In the genomic region with DNA sequence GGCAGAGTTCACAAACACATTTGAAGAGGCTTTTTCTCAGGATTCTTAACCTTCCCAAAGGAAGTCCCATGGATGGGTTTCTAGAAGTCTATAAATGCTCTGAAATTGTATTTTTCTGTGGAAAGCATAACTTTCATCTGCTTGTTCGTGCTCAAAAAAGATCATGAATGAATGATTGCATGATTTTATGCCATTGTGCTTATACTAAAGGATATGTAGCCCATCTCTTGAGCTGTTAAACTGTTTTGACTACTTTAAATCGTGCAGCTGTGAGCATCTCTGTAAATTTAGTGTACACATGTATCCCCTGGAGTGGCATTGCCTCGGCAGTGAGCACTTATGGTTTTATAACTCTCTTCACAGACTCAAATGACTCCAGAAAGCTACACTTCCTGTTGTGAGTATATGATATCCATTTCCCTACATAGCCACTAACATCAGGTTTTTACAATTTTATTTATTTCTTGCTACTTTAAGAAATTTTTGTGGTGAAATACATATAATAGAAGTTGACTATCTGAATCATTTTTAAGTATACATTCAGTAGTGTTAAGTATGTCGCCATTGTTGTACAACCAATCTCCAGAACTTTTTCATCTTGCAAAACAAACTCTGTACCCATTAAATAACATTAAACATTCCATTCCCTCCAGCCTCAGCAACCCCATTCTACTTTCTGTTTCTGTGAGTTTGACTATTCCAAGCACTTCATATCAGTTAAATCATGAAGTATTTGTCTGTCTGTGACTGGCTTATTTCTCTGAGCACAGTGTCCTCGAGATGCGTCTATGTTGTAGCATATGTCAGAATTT, we compare ENCODE assay signal across 8 cellular contexts. TPM values are rescaled to one million over a fixed set of nuclear protein-coding genes. Genes with fewer than 3 reads are reported as not detected.
DNase-seq lines count a peak whose midpoint lies in the region; ATAC-seq and TF ChIP-seq lines count a peak whose summit lies in the region.

No MANE protein-coding gene starts in this region.

- H2AFZ ChIP-seq in mesenchymal stem cell (ENCODE audit: low read depth, low read length): no peak overlapping the region

- no peaks in the 10 kb centered on the region for H3K27me3 ChIP-seq in A673 (replicated peaks; ENCODE audit: insufficient read depth, low read depth, low read length, poor library complexity)
- H3K27me3 ChIP-seq in HL-60 (ENCODE audit: insufficient read depth, poor library complexity, severe bottlenecking): no peaks in the 10 kb centered on the region
- H3K27me3 ChIP-seq in mesenchymal stem cell (ENCODE audit: control insufficient read depth in 1 of 2, insufficient read depth in 1 of 2, low read length in 2 of 2): no peaks in the 10 kb centered on the region

- no peaks in the 10 kb centered on the region for H3K79me1 ChIP-seq in mesenchymal stem cell (replicated peaks; ENCODE audit: low read length, poor library complexity, severe bottlenecking)

- peak overlapping the region; percentile 50 for H3K4me2 ChIP-seq in mesenchymal stem cell (ENCODE audit: low read length, poor library complexity, severe bottlenecking)

- no peaks in the 10 kb centered on the region for H3K9me3 ChIP-seq in A673 (ENCODE audit: low read depth, low read length, poor library complexity, severe bottlenecking)
- H3K9me3 ChIP-seq in mesenchymal stem cell (ENCODE audit: control insufficient read depth, low read length): no peaks in the 10 kb centered on the region

- H3K36me3 ChIP-seq in A673 (ENCODE audit: insufficient read depth, low read length, poor library complexity, severe bottlenecking) (peaks cover 41% of the 10 kb centered on the region), mesenchymal stem cell (ENCODE audit: control insufficient read depth in 1 of 2, insufficient read depth in 2 of 2, low read depth in 1 of 2, low read length in 2 of 2) (peaks cover 17 to 96% of the 10 kb centered on the region in 2 experiments)

- no peak overlapping the region for H4K91ac ChIP-seq in mesenchymal stem cell (ENCODE audit: low read length)

- 63% methylated on average over 4 of the region's 6 CpGs for WGBS in mesenchymal stem cell

- H4K8ac ChIP-seq in mesenchymal stem cell (ENCODE audit: low read length): no peak overlapping the region

- DNase-seq in A673 (ENCODE audit: low spot score): no peak
- DNase-seq in HL-60 (ENCODE audit: low read depth in 1 of 2, low spot score in 1 of 2): no peak
- DNase-seq in astrocyte of the spinal cord (ENCODE audit: low read depth, low spot score): peak; percentile 76
- DNase-seq in mesenchymal stem cell: peak; percentile 86
- no peak for DNase-seq in NCI-H1930 (lab: John Stamatoyannopoulos, UW)

- peak overlapping the region; percentile 66 for H3K4me3 ChIP-seq in A673 (ENCODE audit: low read depth, low read length, poor library complexity, severe bottlenecking)
- 0 out of 2 replicates have a peak overlapping the region, but pooled peaks have one; percentile 2 for H3K4me3 ChIP-seq in HL-60 (replicated peaks; ENCODE audit: insufficient read depth, low read length)
- peak overlapping the region; percentile 95 for H3K4me3 ChIP-seq in astrocyte of the spinal cord (ENCODE audit: low read depth, low read length)
- peak overlapping the region in 1 of 2 experiments; percentile 92 for H3K4me3 ChIP-seq in mesenchymal stem cell (ENCODE audit: insufficient read depth in 1 of 2, low read depth in 1 of 2, low read length in 2 of 2)

- TF ChIP-seq CTCF in A673 (conservative IDR thresholded peaks at IDR 0.05; ENCODE audit: low read depth, low read length) (no peak), HL-60 (IDR thresholded peaks at IDR 0.05; ENCODE audit: insufficient read depth, low read length) (no peak), astrocyte of the spinal cord (IDR thresholded peaks at IDR 0.05; ENCODE audit: low read depth, low read length) (no peak)

- H3K4me1 ChIP-seq in A673 (ENCODE audit: insufficient read depth, low read length, poor library complexity, severe bottlenecking): peaks cover 57% of the 10 kb centered on the region
- peaks cover 8% of the 10 kb centered on the region for H3K4me1 ChIP-seq in mesenchymal stem cell (ENCODE audit: control insufficient read depth, insufficient read depth, low read depth, low read length)

- no peak overlapping the region for H2BK15ac ChIP-seq in mesenchymal stem cell (ENCODE audit: low read depth, poor library complexity, severe bottlenecking)

- H3K4ac ChIP-seq in mesenchymal stem cell (ENCODE audit: low read depth in 1 of 2, low read length in 2 of 2): no peak overlapping the region

- H2BK120ac ChIP-seq in mesenchymal stem cell (ENCODE audit: low read depth, low read length): no peak overlapping the region

- H2BK5ac ChIP-seq in mesenchymal stem cell (ENCODE audit: low read depth, low read length, poor library complexity, severe bottlenecking): no peak overlapping the region

- BruUV-seq in A673 (replicated peaks; lab: Mats Ljungman, UMichigan): no TSS peak

- no peak overlapping the region for H3K18ac ChIP-seq in mesenchymal stem cell (ENCODE audit: low read depth in 1 of 2, low read length in 2 of 2)

- in situ Hi-C loops in astrocyte of the spinal cord (cut with HindIII; ENCODE audit: low sequenced_read_pairs): no loop called here

- no peak overlapping the region for H3K14ac ChIP-seq in mesenchymal stem cell (ENCODE audit: low read length in 2 of 2)

- CTCF ChIA-PET in A673 (lab: Charles Lee): interaction anchor here (0.6 kb wide), 1 partner anchor 23 kb away, joined by 3 read pairs; no protein-coding TSS in a partner anchor

- POLR2A ChIA-PET in A673 (lab: Charles Lee; ENCODE audit: low non-redundant PET): interaction anchor here (0.6 to 1.2 kb wide), 4 partner anchors 12 to 544 kb away, joined by 3 to 7 read pairs (median 4); no protein-coding TSS in a partner anchor

- H2BK12ac ChIP-seq in mesenchymal stem cell (ENCODE audit: low read length in 2 of 2): no peak overlapping the region

- H2AK5ac ChIP-seq in mesenchymal stem cell (ENCODE audit: low read length, severe bottlenecking): no peak overlapping the region

- intact Hi-C loops in A673 (cut with micrococcal nuclease; ENCODE audit: unreplicated experiment): loop anchor here (5.0 kb wide), 1 partner anchor 48 kb away; the partner anchor contains the start of gene SLC25A45

- H3K27ac ChIP-seq in A673 (ENCODE audit: low read depth, low read length, poor library complexity, severe bottlenecking): peak overlapping the region; percentile 100
- H3K27ac ChIP-seq in HL-60 (replicated peaks): peak overlapping the region; percentile 100
- peak overlapping the region; percentile 88 for H3K27ac ChIP-seq in mesenchymal stem cell (ENCODE audit: low read length, poor library complexity, severe bottlenecking)

- H3K23ac ChIP-seq in mesenchymal stem cell (ENCODE audit: low read length in 2 of 2): no peak overlapping the region

- peak overlapping the region; percentile 99 for H3K9ac ChIP-seq in mesenchymal stem cell (ENCODE audit: low read length)

- ATAC-seq in GM21515 (IDR thresholded peaks at IDR 0.05; ENCODE audit: unreplicated experiment) (no peak), HG02981 (IDR thresholded peaks at IDR 0.05; ENCODE audit: unreplicated experiment) (no peak)
- ATAC-seq in activated CD4-positive, CD25-positive, alpha-beta regulatory T cell treated with anti-CD3 and anti-CD28 coated beads, Interleukin-2, amount 50 U/mL, for 24 hours: no peak

RNA-seq across cellular contexts. Expression of gene NEAT1, which starts 8.0 kb away (rescaled TPM):
- 196 and 211 TPM in 2 replicates for total RNA-seq in A673 (2021)
- polyA plus RNA-seq in mesenchymal stem cell (2013, experiment 1 of 2): 51.2 TPM
- polyA plus RNA-seq in mesenchymal stem cell (2013, experiment 2 of 2): 44.5 TPM

RNA-seq across cellular contexts. Expression of gene FRMD8, which starts 44.2 kb away (rescaled TPM):
- 43.2 and 51.1 TPM in 2 replicates for total RNA-seq in A673 (2021)
- 24.6 TPM for polyA plus RNA-seq in mesenchymal stem cell (2013, experiment 1 of 2)
- 25.1 TPM for polyA plus RNA-seq in mesenchymal stem cell (2013, experiment 2 of 2)

RNA-seq across cellular contexts. Expression of gene SLC25A45, which starts 48.2 kb away (rescaled TPM):
- 5.3 and 7.4 TPM in 2 replicates for total RNA-seq in A673 (2021)
- 2.2 TPM for polyA plus RNA-seq in mesenchymal stem cell (2013, experiment 1 of 2)
- 1.9 TPM for polyA plus RNA-seq in mesenchymal stem cell (2013, experiment 2 of 2)

Comparison
In these comparisons a context has a peak if more than half of its experiments do, and no peak if none do; other contexts are left out.
1. DNase-seq: peak in astrocyte of the spinal cord (single experiment) and mesenchymal stem cell (single experiment); none in A673 (single experiment), HL-60 (0 of 2) and NCI-H1930 (0 of 2).
2. Peak in every context shown above with its lines, with median percentiles within 50 percentile points of each other: H3K27ac ChIP-seq.